In genomic region chr1:231240531-231240882, GRCh38 we compare ENCODE assay signal across 8 cellular contexts. TPM values are rescaled to one million over a fixed set of nuclear protein-coding genes. Genes with fewer than 3 reads are reported as not detected.
A peak's percentile ranks its signal among the peaks of the same experiment; 100 is the strongest.
DNase-seq lines count a peak whose midpoint lies in the region; ATAC-seq, FAIRE-seq and TF ChIP-seq lines count a peak whose summit lies in the region.

No MANE protein-coding gene starts in this region.

- DNase-seq in HL-60 (ENCODE audit: low read depth in 1 of 2, low spot score in 1 of 2) (peak in 1 of 2 experiments; percentile 10), ascending aorta (ENCODE audit: low spot score in 2 of 2) (no peak), keratinocyte (ENCODE audit: low read depth, low spot score) (no peak), NCI-H1048 (lab: John Stamatoyannopoulos, UW) (no peak), SHP77 (lab: John Stamatoyannopoulos, UW) (no peak), DMS53 (lab: John Stamatoyannopoulos, UW) (no peak)

- H3K4me1 ChIP-seq in ascending aorta (peaks cover 0 to 18% of the 10 kb centered on the region in 2 donors), keratinocyte (ENCODE audit: control insufficient read depth, extremely low read depth, insufficient read depth, low read length) (peaks cover 12% of the 10 kb centered on the region), stomach smooth muscle (ENCODE audit: control insufficient read depth, insufficient read depth, low read length) (peaks cover 8% of the 10 kb centered on the region)

- no peak for FAIRE-seq in keratinocyte (lab: Jason Lieb, UNC)

- H3K9ac ChIP-seq in keratinocyte (ENCODE audit: control insufficient read depth, extremely low read depth, insufficient read depth, low read length) (peak overlapping the region; percentile 96), stomach smooth muscle (ENCODE audit: low read length in 2 of 2) (peak overlapping the region; percentile 92 to 96)

- TF ChIP-seq CTCF in HL-60 (IDR thresholded peaks at IDR 0.05; ENCODE audit: insufficient read depth, low read length) = no peak
- TF ChIP-seq CTCF in ascending aorta (IDR thresholded peaks at IDR 0.05) = no peak
- TF ChIP-seq CTCF in keratinocyte (optimal IDR thresholded peaks at IDR 0.05 in 1 of 3, IDR thresholded peaks at IDR 0.05 in 1 of 3, conservative IDR thresholded peaks at IDR 0.05 in 1 of 3; ENCODE audit: extremely low read depth in 1 of 3, insufficient read depth in 2 of 3, low read length in 3 of 3) = no peak

- H2AFZ ChIP-seq in keratinocyte (ENCODE audit: control insufficient read depth, low read length) = peak overlapping the region; percentile 99

- H3K36me3 ChIP-seq in ascending aorta (peaks cover 10 to 27% of the 10 kb centered on the region in 2 donors), keratinocyte (ENCODE audit: control insufficient read depth in 2 of 2, extremely low read depth in 1 of 2, insufficient read depth in 2 of 2, low read length in 2 of 2) (peaks cover 11 to 14% of the 10 kb centered on the region in 2 experiments), stomach smooth muscle (ENCODE audit: control insufficient read depth in 2 of 2, insufficient read depth in 2 of 2, low read length in 2 of 2) (peaks cover 13 to 14% of the 10 kb centered on the region in 2 donors)

- H3K27ac ChIP-seq in HL-60 (replicated peaks) (peak overlapping the region; percentile 83), ascending aorta (peak overlapping the region; percentile 82 to 84), keratinocyte (ENCODE audit: control insufficient read depth, insufficient read depth, low read length) (peak overlapping the region; percentile 89), stomach smooth muscle (ENCODE audit: low read length) (peak overlapping the region; percentile 66)

- H3K4me2 ChIP-seq in keratinocyte (ENCODE audit: control insufficient read depth, extremely low read depth, insufficient read depth, low read depth, low read length) = peak overlapping the region; percentile 60

- no peaks in the 10 kb centered on the region for H3K9me1 ChIP-seq in keratinocyte (ENCODE audit: control insufficient read depth, extremely low read depth, insufficient read depth, low read length)

- H3K9me3 ChIP-seq in ascending aorta (no peaks in the 10 kb centered on the region), keratinocyte (ENCODE audit: control insufficient read depth, low read depth, low read length) (no peaks in the 10 kb centered on the region), stomach smooth muscle (ENCODE audit: control insufficient read depth in 2 of 2, low read length in 2 of 2) (no peaks in the 10 kb centered on the region)

- ATAC-seq in GM18909 (IDR thresholded peaks at IDR 0.05; ENCODE audit: poor library complexity, unreplicated experiment) = peak; percentile 1

- peaks cover 62% of the 10 kb centered on the region for H3K79me2 ChIP-seq in keratinocyte (ENCODE audit: control insufficient read depth, insufficient read depth, low read length)

- H3K4me3 ChIP-seq in HL-60 (replicated peaks; ENCODE audit: insufficient read depth, low read length) (peak overlapping the region; percentile 62), ascending aorta (peak overlapping the region; percentile 85 to 90), keratinocyte (ENCODE audit: control insufficient read depth in 2 of 3, extremely low read depth in 1 of 3, insufficient read depth in 2 of 3, low read depth in 1 of 3, low read length in 3 of 3) (peak overlapping the region; percentile 88 to 97 (median 96)), stomach smooth muscle (ENCODE audit: low read length in 2 of 2) (peak overlapping the region; percentile 98 to 100)

- H3K27me3 ChIP-seq in HL-60 (ENCODE audit: insufficient read depth, poor library complexity, severe bottlenecking) (no peaks in the 10 kb centered on the region), ascending aorta (no peaks in the 10 kb centered on the region), keratinocyte (ENCODE audit: control insufficient read depth, extremely low read depth, insufficient read depth, low read length) (no peaks in the 10 kb centered on the region), stomach smooth muscle (ENCODE audit: control insufficient read depth in 1 of 2, insufficient read depth in 2 of 2, low read length in 2 of 2) (no peaks in the 10 kb centered on the region)

- dilution Hi-C loops in keratinocyte (cut with MboI; ENCODE audit: extremely low pct_ligation_motif_present, low sequenced_read_pairs) = no loop called here

- H4K20me1 ChIP-seq in keratinocyte (ENCODE audit: control insufficient read depth, extremely low read depth, insufficient read depth, low read length) = no peaks in the 10 kb centered on the region

- intact Hi-C loops in ascending aorta (cut with DNase I) = loop anchor here (2.0 to 10.0 kb wide), 4 partner anchors 97 to 596 kb away; partner anchors contain the start of genes COG2, EGLN1, EXOC8 and SPRTN

RNA-seq across cellular contexts. Expression of gene GNPAT, which starts 0.5 kb away (rescaled TPM):
- 34.8 TPM for total RNA-seq in ascending aorta
- polyA plus RNA-seq in keratinocyte = 25.6 to 39.9 TPM (median 32.1 TPM) in 3 replicates
- polyA plus RNA-seq in keratinocyte (2011; ENCODE audit: low read depth) = 31.9 TPM
- polyA plus RNA-seq in keratinocyte (2011; cell fraction: cytosol; rRNA removed) = 21.8 and 40.9 TPM in 2 replicates
- polyA plus RNA-seq in keratinocyte (2011; cell fraction: nucleus; rRNA removed) = 28.7 and 36.8 TPM in 2 replicates
- polyA plus RNA-seq in keratinocyte (2012; ENCODE audit: low replicate concordance) = 27.7 and 28.8 TPM in 2 replicates
- polyA minus RNA-seq in keratinocyte = 6.6 to 34.8 TPM (median 22.8 TPM) in 3 replicates
- 47.2 TPM for polyA minus RNA-seq in keratinocyte (2011; cell fraction: cytosol; rRNA and poly(A)+ RNA removed)
- 14.9 and 23.4 TPM in 2 replicates for polyA minus RNA-seq in keratinocyte (2011; cell fraction: nucleus; rRNA and poly(A)+ RNA removed)
